In genomic region chr10:103789771-103790201, GRCh38 we compare ENCODE assay signal across 15 cellular contexts.
DNase-seq lines count a peak whose midpoint lies in the region; ATAC-seq and TF ChIP-seq lines count a peak whose summit lies in the region.
"Had no signal": no experiment of that assay in that cellular context is flagged by ENCODE, and none has a peak within 500 bp of the region (broad histone marks: within the 10 kb centered on the region; RNA-seq: fewer than 3 reads in every experiment).

No MANE protein-coding gene starts in this region.

- peak; percentile 50 for ATAC-seq in activated naive CD8-positive, alpha-beta T cell treated with anti-CD3 and anti-CD28 coated beads, Interleukin-2, amount 10 ng/mL, durations not matched to agents 7 days and 5 days (ENCODE audit: low read depth)
- ATAC-seq: GM23338 had no signal

- H3K27me3 ChIP-seq in esophagus squamous epithelium = no peaks in the 10 kb centered on the region
- H3K27me3 ChIP-seq in tibial nerve = no peaks in the 10 kb centered on the region
- H3K27me3 ChIP-seq: SJSA1 had no signal

- DNase-seq in activated naive CD8-positive, alpha-beta T cell treated with anti-CD3 and anti-CD28 coated beads, Interleukin-2, amount 10 ng/mL, durations not matched to agents 7 days and 5 days = no peak
- DNase-seq in activated naive CD8-positive, alpha-beta T cell treated with anti-CD3 and anti-CD28 coated beads for 36 hours = no peak
- DNase-seq in NOMO-1 treated with dmso at 0.1 percent for 144 hours (lab: John Stamatoyannopoulos, UW; ENCODE audit: unreplicated experiment) (peak; percentile 63), esophagus squamous epithelium (lab: John Stamatoyannopoulos, UW) (no peak), tibial nerve (ENCODE audit: low spot score in 2 of 2) (no peak), occipital lobe (lab: John Stamatoyannopoulos, UW) (no peak), hypothalamus (lab: John Stamatoyannopoulos, UW) (no peak), kidney glomerular epithelial cell (lab: John Stamatoyannopoulos, UW) (no peak)
- DNase-seq: IMR-90, NCI-H2107 had no signal

- WGBS in esophagus squamous epithelium, 2 donors = 32 to 40% methylated on average over 6 to 7 of the region's 7 CpGs
- WGBS in tibial nerve, 2 donors = 58 to 67% methylated on average over 7 of the region's 7 CpGs

- no peaks in the 10 kb centered on the region for H3K9me3 Mint-ChIP-seq in activated naive CD8-positive, alpha-beta T cell treated with anti-CD3 and anti-CD28 coated beads, Interleukin-2, amount 10 ng/mL, durations not matched to agents 7 days and 5 days
- no peaks in the 10 kb centered on the region for H3K9me3 Mint-ChIP-seq in activated naive CD8-positive, alpha-beta T cell treated with anti-CD3 and anti-CD28 coated beads for 36 hours
- H3K9me3 Mint-ChIP-seq: central memory CD8-positive, alpha-beta T cell; GM23338; nephron had no signal

- no peak overlapping the region for H3K4me3 Mint-ChIP-seq in activated naive CD8-positive, alpha-beta T cell treated with anti-CD3 and anti-CD28 coated beads, Interleukin-2, amount 10 ng/mL, durations not matched to agents 7 days and 5 days
- H3K4me3 Mint-ChIP-seq in activated naive CD8-positive, alpha-beta T cell treated with anti-CD3 and anti-CD28 coated beads for 36 hours = no peak overlapping the region
- H3K4me3 Mint-ChIP-seq: B cell; central memory CD8-positive, alpha-beta T cell; GM23338; nephron had no signal

- H3K4me3 ChIP-seq in esophagus squamous epithelium = no peak overlapping the region
- H3K4me3 ChIP-seq in tibial nerve = no peak overlapping the region
- H3K4me3 ChIP-seq: GM23338, SJSA1 had no signal

- peaks cover 2% of the 10 kb centered on the region for H3K4me1 Mint-ChIP-seq in activated naive CD8-positive, alpha-beta T cell treated with anti-CD3 and anti-CD28 coated beads, Interleukin-2, amount 10 ng/mL, durations not matched to agents 7 days and 5 days
- peaks cover 6% of the 10 kb centered on the region for H3K4me1 Mint-ChIP-seq in activated naive CD8-positive, alpha-beta T cell treated with anti-CD3 and anti-CD28 coated beads for 36 hours
- H3K4me1 Mint-ChIP-seq: B cell; central memory CD8-positive, alpha-beta T cell had no signal

- peaks cover 36 to 100% (median 45%) of the 10 kb centered on the region in 3 donors for H3K4me1 ChIP-seq in esophagus squamous epithelium
- peaks cover 0 to 75% (median 12%) of the 10 kb centered on the region in 4 donors for H3K4me1 ChIP-seq in tibial nerve
- H3K4me1 ChIP-seq: SJSA1 had no signal

- H3K36me3 ChIP-seq in esophagus squamous epithelium (peaks cover 0 to 16% (median 0%) of the 10 kb centered on the region in 3 donors), tibial nerve (no peaks in the 10 kb centered on the region)
- H3K36me3 ChIP-seq: SJSA1 had no signal

- peak overlapping the region; percentile 84 to 94 (median 90) for H3K27ac ChIP-seq in esophagus squamous epithelium
- peak overlapping the region in 3 of 4 donors; percentile 23 to 56 (median 42) for H3K27ac ChIP-seq in tibial nerve
- H3K27ac ChIP-seq: SJSA1 had no signal

- H3K27ac Mint-ChIP-seq in activated naive CD8-positive, alpha-beta T cell treated with anti-CD3 and anti-CD28 coated beads, Interleukin-2, amount 10 ng/mL, durations not matched to agents 7 days and 5 days = no peak overlapping the region
- no peak overlapping the region for H3K27ac Mint-ChIP-seq in activated naive CD8-positive, alpha-beta T cell treated with anti-CD3 and anti-CD28 coated beads for 36 hours
- H3K27ac Mint-ChIP-seq: B cell, GM23338 had no signal

- TF ChIP-seq EP300 in tibial nerve (IDR thresholded peaks at IDR 0.05) = no peak

- H3K9me3 ChIP-seq in esophagus squamous epithelium (no peaks in the 10 kb centered on the region), tibial nerve (no peaks in the 10 kb centered on the region)
- H3K9me3 ChIP-seq: SJSA1 had no signal

- TF ChIP-seq POLR2A in esophagus squamous epithelium (IDR thresholded peaks at IDR 0.05) (no peak), tibial nerve (IDR thresholded peaks at IDR 0.05) (no peak)

- H3K36me3 Mint-ChIP-seq in activated naive CD8-positive, alpha-beta T cell treated with anti-CD3 and anti-CD28 coated beads, Interleukin-2, amount 10 ng/mL, durations not matched to agents 7 days and 5 days = no peaks in the 10 kb centered on the region
- no peaks in the 10 kb centered on the region for H3K36me3 Mint-ChIP-seq in activated naive CD8-positive, alpha-beta T cell treated with anti-CD3 and anti-CD28 coated beads for 36 hours

- intact Hi-C loops in esophagus squamous epithelium (cut with DNase I) = loop anchor here (10.0 kb wide), 1 partner anchor 65 kb away; the partner anchor contains the start of gene SH3PXD2A

- H3K27me3 Mint-ChIP-seq in activated naive CD8-positive, alpha-beta T cell treated with anti-CD3 and anti-CD28 coated beads, Interleukin-2, amount 10 ng/mL, durations not matched to agents 7 days and 5 days = peaks cover 4% of the 10 kb centered on the region
- no peaks in the 10 kb centered on the region for H3K27me3 Mint-ChIP-seq in activated naive CD8-positive, alpha-beta T cell treated with anti-CD3 and anti-CD28 coated beads for 36 hours

- no peak for TF ChIP-seq CTCF in esophagus squamous epithelium (IDR thresholded peaks at IDR 0.05)
- no peak for TF ChIP-seq CTCF in tibial nerve (IDR thresholded peaks at IDR 0.05)

- POLR2A ChIA-PET in activated naive CD8-positive, alpha-beta T cell treated with anti-CD3 and anti-CD28 coated beads, Interleukin-2, amount 10 ng/mL, durations not matched to agents 7 days and 5 days (lab: Charles Lee) = no interaction called here
